Comparison of ENCODE assay signal across 16 cellular contexts in the genomic region with DNA sequence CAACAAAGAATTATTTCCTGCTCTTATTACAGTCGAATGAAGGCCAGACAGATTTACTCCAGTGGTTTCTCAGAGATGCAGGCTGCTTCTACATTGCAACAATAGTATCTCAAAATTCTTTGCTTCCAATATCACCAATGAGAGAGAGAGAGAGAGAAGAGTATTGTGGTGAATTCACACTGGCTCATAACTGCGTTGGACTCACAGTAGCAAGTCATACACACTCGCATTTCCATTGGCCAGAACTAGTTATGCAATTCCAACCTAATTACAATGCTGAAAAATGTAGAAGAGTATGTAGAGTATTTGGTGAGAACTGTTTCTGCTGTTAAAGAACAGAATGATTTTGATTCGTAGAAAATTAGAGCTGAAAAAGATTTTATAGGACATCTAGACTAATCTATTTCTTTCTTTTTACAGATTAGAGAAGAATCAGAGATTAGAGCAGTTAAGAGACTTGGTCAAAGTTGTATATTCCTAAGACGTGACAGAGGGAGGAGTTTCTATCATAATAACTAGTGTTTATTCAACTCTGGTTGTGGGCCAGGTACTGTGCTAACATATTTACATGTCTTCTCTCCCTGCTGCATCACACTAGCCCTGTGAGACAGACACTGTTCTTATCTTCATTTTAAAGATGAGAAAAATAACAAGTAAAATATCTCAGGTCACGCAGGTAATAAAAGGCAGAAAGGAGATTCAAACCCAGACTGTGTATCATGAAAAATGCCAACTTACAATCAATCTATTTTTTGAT. TPM values are rescaled to one million over a fixed set of nuclear protein-coding genes. Genes with fewer than 3 reads are reported as not detected.
DNase-seq lines count a peak whose midpoint lies in the region; ATAC-seq and TF ChIP-seq lines count a peak whose summit lies in the region.
"Had no signal": no experiment of that assay in that cellular context is flagged by ENCODE, and none has a peak within 500 bp of the region (broad histone marks: within the 10 kb centered on the region; RNA-seq: fewer than 3 reads in every experiment).

No MANE protein-coding gene starts in this region.

- H3K14ac ChIP-seq in mesenchymal stem cell (ENCODE audit: low read length in 2 of 2), result no peak overlapping the region

- H3K9ac ChIP-seq in mesenchymal stem cell (ENCODE audit: low read length), result no peak overlapping the region

- H3K4me2 ChIP-seq in mesenchymal stem cell (ENCODE audit: low read length, poor library complexity, severe bottlenecking), result no peak overlapping the region

- H3K23ac ChIP-seq in mesenchymal stem cell (ENCODE audit: low read length in 2 of 2), result no peak overlapping the region

- in situ Hi-C loops in transverse colon (cut with MboI; ENCODE audit: low pct_ligation_motif_present in 1 of 4, low pct_unique_long_range_greater_than_20kb in 1 of 4, low sequenced_read_pairs in 3 of 4), result loop anchor here in 1 of 4 donors (5.0 kb wide), 1 partner anchor 51 kb away; no protein-coding TSS in a partner anchor

- H2BK120ac ChIP-seq in mesenchymal stem cell (ENCODE audit: low read depth, low read length), result no peak overlapping the region

- DNase-seq in NCI-H510A treated with DMSO at 0.1 percent for 48 hours (lab: John Stamatoyannopoulos, UW) (peak; percentile 20), NCI-H510A (lab: John Stamatoyannopoulos, UW) (no peak), choroid plexus epithelial cell (ENCODE audit: low read depth) (peak; percentile 65), mesenchymal stem cell (peak; percentile 11), transverse colon (no peak), AG20443 (ENCODE audit: low spot score) (no peak)
- DNase-seq in stimulated activated CD4-positive, alpha-beta T cell treated with anti-CD3 and anti-CD28 coated beads, Interleukin-15, amount 100 ng/mL, for 24 hours, result no peak
- DNase-seq: activated naive CD4-positive, alpha-beta T cell treated with anti-CD3 and anti-CD28 coated beads, Interleukin-2, amount 10 ng/mL, durations not matched to agents 7 days and 5 days; DMS79; hypothalamus; occipital lobe; Peyer's patch had no signal

- H3K9me3 ChIP-seq in mesenchymal stem cell (ENCODE audit: control insufficient read depth, low read length), result peaks cover 19% of the 10 kb centered on the region
- no peaks in the 10 kb centered on the region for H3K9me3 ChIP-seq in transverse colon
- H3K9me3 ChIP-seq: HAP-1, Peyer's patch, thoracic aorta had no signal

- no peak overlapping the region for H2BK15ac ChIP-seq in mesenchymal stem cell (ENCODE audit: low read depth, poor library complexity, severe bottlenecking)

- H3K27ac ChIP-seq in mesenchymal stem cell (ENCODE audit: low read length, poor library complexity, severe bottlenecking), result no peak overlapping the region
- peak overlapping the region; percentile 60 to 74 (median 68) for H3K27ac ChIP-seq in transverse colon
- H3K27ac ChIP-seq: skin epidermis, thoracic aorta had no signal

- H4K91ac ChIP-seq in mesenchymal stem cell (ENCODE audit: low read length), result no peak overlapping the region

- H3K4ac ChIP-seq in mesenchymal stem cell (ENCODE audit: low read depth in 1 of 2, low read length in 2 of 2), result no peak overlapping the region

- H2AK5ac ChIP-seq in mesenchymal stem cell (ENCODE audit: low read length, severe bottlenecking), result no peak overlapping the region

- no peak for ATAC-seq in HG02884 (IDR thresholded peaks at IDR 0.05; ENCODE audit: unreplicated experiment)

- H3K4me3 ChIP-seq in choroid plexus epithelial cell (ENCODE audit: low read depth, low read length) (no peak overlapping the region), mesenchymal stem cell (ENCODE audit: insufficient read depth in 1 of 2, low read depth in 1 of 2, low read length in 2 of 2) (peak overlapping the region in 1 of 2 experiments; percentile 24), transverse colon (no peak overlapping the region)
- H3K4me3 ChIP-seq: HAP-1, Peyer's patch, skin epidermis, thoracic aorta had no signal

- no peaks in the 10 kb centered on the region for H3K4me1 ChIP-seq in mesenchymal stem cell (ENCODE audit: control insufficient read depth, insufficient read depth, low read depth, low read length)
- H3K4me1 ChIP-seq in transverse colon, result peaks cover 0 to 31% (median 13%) of the 10 kb centered on the region in 4 donors
- H3K4me1 ChIP-seq: HAP-1 had no signal

- H3K79me1 ChIP-seq in mesenchymal stem cell (replicated peaks; ENCODE audit: low read length, poor library complexity, severe bottlenecking), result no peaks in the 10 kb centered on the region

- intact Hi-C loops in transverse colon (cut with DNase I; ENCODE audit: low total_unique reads), result no loop called here

- no peak for TF ChIP-seq EP300 in transverse colon (IDR thresholded peaks at IDR 0.05; ENCODE audit: low read depth)

- no peak overlapping the region for H2BK12ac ChIP-seq in mesenchymal stem cell (ENCODE audit: low read length in 2 of 2)

- 100% methylated on average over 2 of the region's 6 CpGs for WGBS in mesenchymal stem cell
- WGBS in transverse colon (ENCODE audit: low coverage in 1 of 2), 2 donors, result 39 to 66% methylated on average over 6 of the region's 6 CpGs

- no peak for TF ChIP-seq CTCF in choroid plexus epithelial cell (conservative IDR thresholded peaks at IDR 0.05; ENCODE audit: low read depth, low read length)
- no peak for TF ChIP-seq CTCF in transverse colon (IDR thresholded peaks at IDR 0.05)

- H3K36me3 ChIP-seq in mesenchymal stem cell (ENCODE audit: control insufficient read depth in 1 of 2, insufficient read depth in 2 of 2, low read depth in 1 of 2, low read length in 2 of 2) (no peaks in the 10 kb centered on the region), transverse colon (no peaks in the 10 kb centered on the region)
- H3K36me3 ChIP-seq: HAP-1, Peyer's patch, thoracic aorta had no signal

- TF ChIP-seq POLR2A in transverse colon (IDR thresholded peaks at IDR 0.05), result no peak

- H3K18ac ChIP-seq in mesenchymal stem cell (ENCODE audit: low read depth in 1 of 2, low read length in 2 of 2), result no peak overlapping the region

- no peak overlapping the region for H4K8ac ChIP-seq in mesenchymal stem cell (ENCODE audit: low read length)

- no peak overlapping the region for H2BK5ac ChIP-seq in mesenchymal stem cell (ENCODE audit: low read depth, low read length, poor library complexity, severe bottlenecking)

- no peak overlapping the region for H2AFZ ChIP-seq in mesenchymal stem cell (ENCODE audit: low read depth, low read length)

- H3K27me3 ChIP-seq in mesenchymal stem cell (ENCODE audit: control insufficient read depth in 1 of 2, insufficient read depth in 1 of 2, low read length in 2 of 2), result no peaks in the 10 kb centered on the region
- no peaks in the 10 kb centered on the region for H3K27me3 ChIP-seq in transverse colon
- H3K27me3 ChIP-seq: Peyer's patch had no signal

RNA-seq across cellular contexts. Expression of a gene that starts 34.6 kb away (rescaled TPM):
- 8.1 TPM for polyA plus RNA-seq in mesenchymal stem cell (2013, experiment 1 of 2)
- 8.4 TPM for polyA plus RNA-seq in mesenchymal stem cell (2013, experiment 2 of 2)
- total RNA-seq in transverse colon, result 100 to 1,000 TPM; 134 to 510 (median 273) TPM

Comparison
In these comparisons a context has a peak if more than half of its experiments do, and no peak if none do; other contexts are left out.
1. DNase-seq: peak in NCI-H510A treated with DMSO at 0.1 percent for 48 hours (single experiment), choroid plexus epithelial cell (single experiment) and mesenchymal stem cell (single experiment); none in NCI-H510A (single experiment), transverse colon (single experiment), AG20443 (single experiment) and stimulated activated CD4-positive, alpha-beta T cell treated with anti-CD3 and anti-CD28 coated beads, Interleukin-15, amount 100 ng/mL, for 24 hours (single experiment).